8 cellular contexts compared by ENCODE assay signal in the genomic region with DNA sequence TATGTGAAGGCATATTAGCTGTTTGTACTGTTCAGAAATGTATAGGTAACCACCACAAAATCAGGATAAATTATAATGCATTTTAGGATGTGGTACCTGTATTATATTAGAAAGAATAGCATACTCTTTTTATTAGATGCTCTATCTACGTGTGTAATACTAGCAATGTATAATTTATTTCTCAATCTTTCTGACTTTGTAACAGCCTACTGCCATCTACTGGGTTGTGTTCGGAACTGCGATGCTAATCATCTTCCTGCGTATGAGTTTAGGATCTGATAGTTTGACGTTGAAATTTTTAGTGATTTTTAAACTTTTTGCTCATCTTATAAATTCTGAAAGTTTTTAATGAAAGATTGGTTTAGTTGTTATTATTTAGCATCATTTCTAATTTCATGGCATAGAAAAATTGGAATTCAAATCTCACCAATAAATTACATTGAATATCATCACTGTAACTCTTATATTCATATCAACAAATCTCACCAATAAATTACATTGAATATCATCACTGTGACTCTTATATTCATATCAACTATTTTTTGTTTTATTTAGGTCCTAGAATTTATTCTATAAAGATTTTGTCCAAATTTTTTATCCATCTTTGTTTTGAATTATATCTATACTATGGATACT.
DNase-seq lines count a peak whose midpoint lies in the region; ATAC-seq and TF ChIP-seq lines count a peak whose summit lies in the region.

No MANE protein-coding gene starts in this region.

- no peak overlapping the region for H3K4me3 ChIP-seq in fibroblast of villous mesenchyme (ENCODE audit: low read depth, low read length)

- TF ChIP-seq CTCF in fibroblast of villous mesenchyme (IDR thresholded peaks at IDR 0.05; ENCODE audit: insufficient read depth, low read depth, low read length) = peak; percentile 62

- ATAC-seq in HG02623 (IDR thresholded peaks at IDR 0.05; ENCODE audit: unreplicated experiment) = peak; percentile 55
- ATAC-seq in HG03280 (IDR thresholded peaks at IDR 0.05; ENCODE audit: unreplicated experiment) = no peak

- peak; percentile 1 for DNase-seq in Daoy (ENCODE audit: low read depth)
- DNase-seq in SHP77 (lab: John Stamatoyannopoulos, UW) = peak; percentile 5 to 15
- peak; percentile 24 for DNase-seq in fibroblast of villous mesenchyme (ENCODE audit: low read depth)
- peak; percentile 22 for DNase-seq in stromal cell of bone marrow (ENCODE audit: low read depth)
- no peak for DNase-seq in NCI-H2029 (lab: John Stamatoyannopoulos, UW)
- no peak for DNase-seq in T1000 (lab: John Stamatoyannopoulos, UW)

Comparison
In these comparisons a context has a peak if more than half of its experiments do, and no peak if none do; other contexts are left out.
1. DNase-seq: peak in Daoy (single experiment), SHP77 (2 of 2), fibroblast of villous mesenchyme (single experiment) and stromal cell of bone marrow (single experiment); none in NCI-H2029 (single experiment) and T1000 (single experiment).